In the genomic region with DNA sequence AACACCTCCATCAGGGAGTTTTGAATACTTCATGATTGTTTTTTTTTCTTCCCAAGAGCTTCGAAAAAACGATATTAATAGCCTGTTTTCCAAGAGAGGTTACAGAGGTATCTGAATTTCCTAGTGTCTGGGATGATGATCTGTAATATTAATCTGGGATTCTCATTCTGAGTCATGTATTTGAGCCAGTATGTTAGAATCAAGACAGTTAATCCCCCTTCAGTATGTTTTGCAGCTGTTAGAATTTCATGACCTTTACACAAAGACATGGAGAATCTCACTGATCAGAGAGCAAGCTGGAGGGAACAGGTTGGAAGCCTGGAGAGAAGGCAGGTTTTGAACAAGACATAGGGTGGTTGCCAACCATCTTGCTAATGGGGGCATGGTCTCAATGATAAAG, we compare ENCODE assay signal across 15 cellular contexts.
A peak's percentile ranks its signal among the peaks of the same experiment; 100 is the strongest.
DNase-seq lines count a peak whose midpoint lies in the region; TF ChIP-seq lines count a peak whose summit lies in the region.
"Had no signal": no experiment of that assay in that cellular context is flagged by ENCODE, and none has a peak within 500 bp of the region (broad histone marks: within the 10 kb centered on the region; RNA-seq: fewer than 3 reads in every experiment).

No MANE protein-coding gene starts in this region.

- DNase-seq in AG10803 (ENCODE audit: low read depth) (peak; percentile 10), NCI-H524 treated with DMSO at 0.1 percent for 48 hours (lab: John Stamatoyannopoulos, UW) (peak; percentile 65), fibroblast of mammary gland (ENCODE audit: low read depth) (peak; percentile 18), skeletal muscle cell (ENCODE audit: low read depth) (peak; percentile 35), GM19240 (ENCODE audit: insufficient read length, low spot score) (no peak), NCI-H2196 treated with DMSO at 0.1 percent for 48 hours (lab: John Stamatoyannopoulos, UW; ENCODE audit: unreplicated experiment) (no peak)
- DNase-seq in activated T-cell treated with anti-CD3 and anti-CD28 coated beads, Interleukin-2, amount 50 U/mL, for 1 hour: no peak
- DNase-seq: AML-193, DMS 273 treated with DMSO at 0.1 percent for 48 hours, H7, MG63, NCI-H1092, NCI-H146, NCI-H2081, NCI-H2227 treated with DMSO at 0.1 percent for 48 hours had no signal

- H3K4me3 ChIP-seq in AG10803 (ENCODE audit: low read length) (no peak overlapping the region), fibroblast of mammary gland (ENCODE audit: control insufficient read depth, low read depth, low read length) (no peak overlapping the region), skeletal muscle cell (ENCODE audit: low read depth, low read length) (no peak overlapping the region)
- H3K4me3 ChIP-seq: MG63 had no signal

- TF ChIP-seq CTCF in AG10803 (conservative IDR thresholded peaks at IDR 0.05; ENCODE audit: low read length) (no peak), fibroblast of mammary gland (conservative IDR thresholded peaks at IDR 0.05; ENCODE audit: control insufficient read depth, insufficient read depth, low read depth, low read length) (no peak)

Comparison
In these comparisons a context has a peak if more than half of its experiments do, and no peak if none do; other contexts are left out.
1. DNase-seq: peak in AG10803 (single experiment), NCI-H524 treated with DMSO at 0.1 percent for 48 hours (single experiment), fibroblast of mammary gland (single experiment) and skeletal muscle cell (single experiment); none in GM19240 (single experiment), NCI-H2196 treated with DMSO at 0.1 percent for 48 hours (single experiment) and activated T-cell treated with anti-CD3 and anti-CD28 coated beads, Interleukin-2, amount 50 U/mL, for 1 hour (single experiment).